ENCODE assay signal across 7 cellular contexts in genomic region chr7:91069146-91069545, GRCh38.
"Had no signal": no experiment of that assay in that cellular context is flagged by ENCODE, and none has a peak within 500 bp of the region (broad histone marks: within the 10 kb centered on the region; RNA-seq: fewer than 3 reads in every experiment).

No MANE protein-coding gene starts in this region.

- DNase-seq: IMR-90, KBM-7, KG1 had no signal

- H3K27ac ChIP-seq: HL-60, KMS-11 had no signal

- ATAC-seq: HepG2, K562 had no signal

- H3K4me2 ChIP-seq: KMS-11 had no signal

- H3K4me3 ChIP-seq: K562 had no signal

- H3K9ac ChIP-seq: KMS-11 had no signal
